ENCODE assay signal across 20 cellular contexts in genomic region chr5:57492632-57493031, GRCh38. TPM values are rescaled to one million over a fixed set of nuclear protein-coding genes. Genes with fewer than 3 reads are reported as not detected.
A peak's percentile ranks its signal among the peaks of the same experiment; 100 is the strongest.
DNase-seq lines count a peak whose midpoint lies in the region; ATAC-seq and TF ChIP-seq lines count a peak whose summit lies in the region.
"Had no signal": no experiment of that assay in that cellular context is flagged by ENCODE, and none has a peak within 500 bp of the region (broad histone marks: within the 10 kb centered on the region; RNA-seq: fewer than 3 reads in every experiment).

No MANE protein-coding gene starts in this region.

- no peak overlapping the region for H3K4me2 ChIP-seq in smooth muscle cell
- H3K4me2 ChIP-seq: A549 had no signal

- ATAC-seq in GM19455 (IDR thresholded peaks at IDR 0.05; ENCODE audit: unreplicated experiment) = no peak
- ATAC-seq: A549, SK-N-SH treated with all-trans-retinoic acid at 6 μM for 48 hours had no signal

- H3K36me3 ChIP-seq in smooth muscle cell (ENCODE audit: low read depth) = no peaks in the 10 kb centered on the region

- TF ChIP-seq CTCF in Calu3 (IDR thresholded peaks at IDR 0.05; ENCODE audit: unreplicated experiment) (no peak), brain (conservative IDR thresholded peaks at IDR 0.05) (no peak), smooth muscle cell (IDR thresholded peaks at IDR 0.05; ENCODE audit: borderline replicate concordance, insufficient read depth, poor library complexity, severe bottlenecking) (no peak)

- H3K9me3 ChIP-seq in smooth muscle cell (replicated peaks; ENCODE audit: low read depth) = no peaks in the 10 kb centered on the region
- H3K9me3 ChIP-seq: A549 had no signal

- no peaks in the 10 kb centered on the region for H3K36me3 Mint-ChIP-seq in Calu3 (ENCODE audit: insufficient read depth, unreplicated experiment)
- H3K36me3 Mint-ChIP-seq in brain = no peaks in the 10 kb centered on the region
- H3K36me3 Mint-ChIP-seq: CD8-positive, alpha-beta memory T cell; IgD-negative memory B cell had no signal

- H3K4me3 Mint-ChIP-seq in Calu3 (ENCODE audit: low read depth, unreplicated experiment) = no peak overlapping the region
- H3K4me3 Mint-ChIP-seq in brain = peak overlapping the region in 1 of 5 experiments; percentile 15
- H3K4me3 Mint-ChIP-seq: CD8-positive, alpha-beta memory T cell; IgD-negative memory B cell had no signal

- H3K27me3 ChIP-seq in smooth muscle cell (ENCODE audit: low read depth) = no peaks in the 10 kb centered on the region

- H3K4me1 Mint-ChIP-seq in Calu3 (ENCODE audit: low read depth, unreplicated experiment) = peaks cover 69% of the 10 kb centered on the region
- H3K4me1 Mint-ChIP-seq in brain = peaks cover 46% of the 10 kb centered on the region

- H3K4me3 ChIP-seq in smooth muscle cell = no peak overlapping the region
- H3K4me3 ChIP-seq: A549 had no signal

- H3K27ac ChIP-seq in smooth muscle cell (ENCODE audit: low read depth) = peak overlapping the region; percentile 91

- H3K9ac ChIP-seq in smooth muscle cell (ENCODE audit: low read depth) = peak overlapping the region; percentile 14

- H3K79me2 ChIP-seq in smooth muscle cell (ENCODE audit: low read depth) = no peaks in the 10 kb centered on the region

- peaks cover 19% of the 10 kb centered on the region for H3K4me1 ChIP-seq in smooth muscle cell (ENCODE audit: low read depth)

- H3K9me3 Mint-ChIP-seq in Calu3 (ENCODE audit: low read depth, unreplicated experiment) (peaks cover 3% of the 10 kb centered on the region), brain (peaks cover 0 to 5% (median 0%) of the 10 kb centered on the region in 5 experiments)
- H3K9me3 Mint-ChIP-seq: IgD-negative memory B cell had no signal

- H2AFZ ChIP-seq in smooth muscle cell (ENCODE audit: low read depth) = no peak overlapping the region

- peak overlapping the region; percentile 96 for H3K27ac Mint-ChIP-seq in Calu3 (ENCODE audit: unreplicated experiment)
- H3K27ac Mint-ChIP-seq in brain = peak overlapping the region in 3 of 5 experiments; percentile 12 to 66 (median 36)
- H3K27ac Mint-ChIP-seq: CD8-positive, alpha-beta memory T cell; IgD-negative memory B cell had no signal

- BruUV-seq in Calu3 (replicated peaks; lab: Mats Ljungman, UMichigan) = no TSS peak

- CTCF ChIA-PET in Calu3 (lab: Charles Lee) = interaction anchor here (1.8 kb wide), 1 partner anchor 57 kb away, joined by 4 read pairs; no protein-coding TSS in a partner anchor

- H3K27me3 Mint-ChIP-seq in Calu3 (ENCODE audit: unreplicated experiment) (no peaks in the 10 kb centered on the region), brain (peaks cover 8% of the 10 kb centered on the region)

- H3F3A ChIP-seq in smooth muscle cell (ENCODE audit: low read depth) = peaks cover 34% of the 10 kb centered on the region

- intact Hi-C loops in Calu3 (cut with micrococcal nuclease; ENCODE audit: unreplicated experiment) = loop anchor here (10.0 kb wide), 2 partner anchors 158 to 202 kb away; no protein-coding TSS in a partner anchor

- H4K20me1 ChIP-seq in smooth muscle cell (ENCODE audit: low read depth) = no peaks in the 10 kb centered on the region

- no peak for DNase-seq in Calu3
- DNase-seq in M059J (ENCODE audit: low read depth) = peak; percentile 81
- no peak for DNase-seq in smooth muscle cell (lab: John Stamatoyannopoulos, UW; ENCODE audit: unreplicated experiment)
- no peak for DNase-seq in NCI-H748 treated with DMSO at 0.1 percent for 48 hours (lab: John Stamatoyannopoulos, UW)
- no peak for DNase-seq in NCI-H1694 (lab: John Stamatoyannopoulos, UW)
- DNase-seq: C1 segment of cervical spinal cord; CD8-positive, alpha-beta memory T cell; Karpas-422; NCI-H1092 treated with DMSO at 0.1 percent for 48 hours; NCI-H146; NCI-H2081; NCI-H510A; NCI-H774; OCI-M1; SHP77 treated with DMSO at 0.1 percent for 48 hours had no signal

- 75% methylated on average over 3 of the region's 3 CpGs for whole genome bisulfite sequencing in smooth muscle cell (ENCODE audit: low lambda C conversion rate)

RNA-seq across cellular contexts. Expression of gene ACTBL2, which starts 10.0 kb away (rescaled TPM):
- total RNA-seq in Calu3 (2022) = 0.42 and 0.45 TPM in 2 replicates
- 9.3 and 12.9 TPM in 2 replicates for total RNA-seq in M059J (2014; rRNA removed; shearing (Covaris generic))
- not detected for polyA plus RNA-seq in brain (ENCODE audit: insufficient read depth, low read depth, low replicate concordance)
- 3.6 and 6.9 TPM in 2 replicates for total RNA-seq in smooth muscle cell
- 1.3 and 3.2 TPM in 2 replicates for polyA plus RNA-seq in smooth muscle cell
- total RNA-seq: CD8-positive, alpha-beta memory T cell had no signal
- polyA plus RNA-seq: CD8-positive, alpha-beta memory T cell; IgD-negative memory B cell had no signal
